ENCODE assay signal across 36 cellular contexts in genomic region chr16:66620419-66620775, GRCh38. TPM values are rescaled to one million over a fixed set of nuclear protein-coding genes. Genes with fewer than 3 reads are reported as not detected.
DNase-seq lines count a peak whose midpoint lies in the region; TF ChIP-seq lines count a peak whose summit lies in the region.
"Had no signal": no experiment of that assay in that cellular context is flagged by ENCODE, and none has a peak within 500 bp of the region (broad histone marks: within the 10 kb centered on the region; RNA-seq: fewer than 3 reads in every experiment).

No MANE protein-coding gene starts in this region.

- H3K36me3 ChIP-seq in left ventricle myocardium inferior: peaks cover 11% of the 10 kb centered on the region
- peaks cover 13% of the 10 kb centered on the region for H3K36me3 ChIP-seq in WERI-Rb-1
- H3K36me3 ChIP-seq in mesendoderm (ENCODE audit: control insufficient read depth, insufficient read depth, low read length): no peaks in the 10 kb centered on the region
- H3K36me3 ChIP-seq in thyroid gland: peaks cover 16 to 24% of the 10 kb centered on the region in 2 donors
- H3K36me3 ChIP-seq: uterus had no signal

- intact Hi-C loops in cardiac septum (cut with DNase I) (no loop called here), left ventricle myocardium inferior (cut with micrococcal nuclease) (no loop called here), thyroid gland (cut with DNase I) (no loop called here)

- peak overlapping the region; percentile 31 for H2BK5ac ChIP-seq in mesendoderm (ENCODE audit: low read length)

- no peak for TF ChIP-seq CTCF in left ventricle myocardium inferior (IDR thresholded peaks at IDR 0.05; ENCODE audit: borderline replicate concordance)
- TF ChIP-seq CTCF in WERI-Rb-1 (IDR thresholded peaks at IDR 0.05; ENCODE audit: low read depth, low read length): no peak
- TF ChIP-seq CTCF in thyroid gland (IDR thresholded peaks at IDR 0.05): no peak

- no peak overlapping the region for H4K5ac ChIP-seq in mesendoderm (ENCODE audit: low read length)

- no peak overlapping the region for H3K4ac ChIP-seq in mesendoderm (ENCODE audit: low read depth, low read length)

- no peak overlapping the region for H2BK15ac ChIP-seq in mesendoderm (replicated peaks; ENCODE audit: low read depth)

- no peak overlapping the region for H3K18ac ChIP-seq in mesendoderm (ENCODE audit: low read length)

- no peak overlapping the region for H2AK5ac ChIP-seq in mesendoderm (ENCODE audit: low read length)

- H3K4me2 ChIP-seq in mesendoderm (ENCODE audit: low read length): no peak overlapping the region

- no peak for TF ChIP-seq POLR2A in thyroid gland (IDR thresholded peaks at IDR 0.05)

- H3K27me3 ChIP-seq in left ventricle myocardium inferior (ENCODE audit: low read depth) (no peaks in the 10 kb centered on the region), WERI-Rb-1 (ENCODE audit: insufficient read depth, low read depth, severe bottlenecking) (no peaks in the 10 kb centered on the region), mesendoderm (ENCODE audit: insufficient read depth, low read length, poor library complexity) (no peaks in the 10 kb centered on the region), thyroid gland (no peaks in the 10 kb centered on the region)
- H3K27me3 ChIP-seq: heart left ventricle, testis, uterus had no signal

- no peaks in the 10 kb centered on the region for H3K79me1 ChIP-seq in mesendoderm (ENCODE audit: low read length)

- H3K9me3 ChIP-seq in left ventricle myocardium inferior (replicated peaks): no peaks in the 10 kb centered on the region
- no peaks in the 10 kb centered on the region for H3K9me3 ChIP-seq in WERI-Rb-1 (ENCODE audit: severe bottlenecking)
- H3K9me3 ChIP-seq in thyroid gland: no peaks in the 10 kb centered on the region
- H3K9me3 ChIP-seq: heart left ventricle, testis, uterus had no signal

- WGBS in mesendoderm (ENCODE audit: extremely low coverage, insufficient coverage, low lambda C conversion rate): no CpG with 5 or more reads among the region's 8 CpGs
- 88 to 94% methylated on average over 8 of the region's 8 CpGs for WGBS in thyroid gland, 2 donors

- no peaks in the 10 kb centered on the region for H3K79me2 ChIP-seq in mesendoderm (ENCODE audit: control insufficient read depth, insufficient read depth, low read length)

- peak; percentile 65 for DNase-seq in cardiac septum (ENCODE audit: low spot score)
- DNase-seq in left ventricle myocardium inferior: no peak
- peak; percentile 53 for DNase-seq in WERI-Rb-1
- no peak for DNase-seq in mesendoderm
- DNase-seq in thyroid gland: no peak
- DNase-seq in T-helper 9 cell: no peak
- no peak for DNase-seq in COLO668 (lab: John Stamatoyannopoulos, UW; ENCODE audit: unreplicated experiment)
- DNase-seq in activated CD4-positive, CD25-positive, alpha-beta regulatory T cell (lab: John Stamatoyannopoulos, UW): no peak
- DNase-seq: activated CD4-positive, alpha-beta memory T cell treated with anti-CD3 and anti-CD28 coated beads, Interleukin-2, amount 10 ng/mL, durations not matched to agents 7 days and 5 days; activated CD8-positive, alpha-beta memory T cell treated with anti-CD3 and anti-CD28 coated beads, Interleukin-2, amount 50 U/mL, for 4 hours; activated naive CD4-positive, alpha-beta T cell treated with anti-CD3 and anti-CD28 coated beads, Interleukin-2, amount 50 U/mL, for 16 hours; AML-193; amygdala; CD4-positive, alpha-beta T cell; cortex of kidney; effector memory CD8-positive, alpha-beta T cell; foreskin melanocyte; heart left ventricle; KG1; MM.1S; NCI-H1105 treated with DMSO at 0.1 percent for 48 hours; NCI-H187 treated with DMSO at 0.1 percent for 48 hours; NCI-H510A treated with DMSO at 0.1 percent for 48 hours; PC-3; stimulated activated CD4-positive, alpha-beta T cell treated with anti-CD3 and anti-CD28 coated beads, Interleukin-1b, Interleukin-23, amount 100 ng/mL, for 48 hours; stimulated activated naive CD8-positive, alpha-beta T cell treated with anti-CD3 and anti-CD28 coated beads, Interleukin-15, Interleukin-2, amounts not matched to agents 100 U/mL and 50 U/mL, for 24 hours; T-helper 2 cell; testis; uterus had no signal

- H3K27ac ChIP-seq in left ventricle myocardium inferior (replicated peaks) (no peak overlapping the region), WERI-Rb-1 (0 out of 2 replicates have a peak overlapping the region, but pooled peaks have one; percentile 17), mesendoderm (ENCODE audit: low read depth, low read length) (peak overlapping the region; percentile 15), thyroid gland (no peak overlapping the region)
- H3K27ac ChIP-seq: testis, uterus had no signal

- H3K56ac ChIP-seq in mesendoderm (ENCODE audit: low read length): peak overlapping the region; percentile 44

- H3K4me1 ChIP-seq in left ventricle myocardium inferior (peaks cover 30% of the 10 kb centered on the region), mesendoderm (ENCODE audit: control insufficient read depth, low read depth, low read length) (peaks cover 24% of the 10 kb centered on the region), thyroid gland (peaks cover 14 to 44% of the 10 kb centered on the region in 2 donors)

- no peak overlapping the region for H4K8ac ChIP-seq in mesendoderm (ENCODE audit: low read depth, low read length)

- no peak overlapping the region for H3K9ac ChIP-seq in mesendoderm (ENCODE audit: low read length)

- H3K4me3 ChIP-seq in left ventricle myocardium inferior (no peak overlapping the region), WERI-Rb-1 (ENCODE audit: low read depth, low read length) (no peak overlapping the region), mesendoderm (ENCODE audit: low read length) (no peak overlapping the region), thyroid gland (replicated peaks in 1 of 3) (no peak overlapping the region)
- H3K4me3 ChIP-seq: heart left ventricle, testis, uterus had no signal

- H3K23ac ChIP-seq in mesendoderm (ENCODE audit: low read length): no peak overlapping the region

- H2BK120ac ChIP-seq in mesendoderm (ENCODE audit: low read depth, low read length): no peak overlapping the region

RNA-seq across cellular contexts. Expression of gene CMTM3, which starts 15.9 kb away (rescaled TPM):
- total RNA-seq in cardiac septum (10.4 TPM), left ventricle myocardium inferior (8.3 TPM), thyroid gland (10 to 100 TPM in 3 of 4 donors, 1 to 10 TPM in 1; 5.9 to 32.0 (median 21.3) TPM)
- polyA plus RNA-seq in mesendoderm (2013, experiment 1 of 2): 49.4 TPM
- 49.0 TPM for polyA plus RNA-seq in mesendoderm (2013, experiment 2 of 2)

RNA-seq across cellular contexts. Expression of gene CMTM2, which starts 41.1 kb away (rescaled TPM):
- total RNA-seq in cardiac septum: 1.3 TPM
- not detected for total RNA-seq in left ventricle myocardium inferior
- polyA plus RNA-seq in mesendoderm (2013, experiment 1 of 2): not detected
- polyA plus RNA-seq in mesendoderm (2013, experiment 2 of 2): not detected
- 1 to 10 TPM in 1 of 4 donors, under 1 TPM in 1, not detected in 2; 0.67 to 1.1 TPM for total RNA-seq in thyroid gland
- total RNA-seq: CD4-positive, alpha-beta T cell; Daoy; esophagus mucosa; H1; HT1080; osteocyte; PC-3; renal cortical epithelial cell had no signal
- polyA plus RNA-seq: H1, heart left ventricle, keratinocyte had no signal

RNA-seq across cellular contexts. Expression of gene CMTM1, which starts 54.2 kb away (rescaled TPM):
- total RNA-seq in cardiac septum (1.3 TPM), left ventricle myocardium inferior (1.0 TPM), thyroid gland (1 to 10 TPM in 1 of 4 donors, not detected in 3; 3.8 TPM)
- polyA plus RNA-seq in mesendoderm (2013, experiment 1 of 2): 0.53 TPM
- polyA plus RNA-seq in mesendoderm (2013, experiment 2 of 2): 0.46 TPM

Comparison
In these comparisons a context has a peak if more than half of its experiments do, and no peak if none do; other contexts are left out.
1. DNase-seq: peak in cardiac septum (single experiment) and WERI-Rb-1 (single experiment); none in left ventricle myocardium inferior (single experiment), mesendoderm (single experiment), thyroid gland (0 of 2), T-helper 9 cell (single experiment), COLO668 (single experiment) and activated CD4-positive, CD25-positive, alpha-beta regulatory T cell (0 of 4).
2. H3K27ac ChIP-seq: peak in WERI-Rb-1 (single experiment) and mesendoderm (single experiment); none in left ventricle myocardium inferior (single experiment) and thyroid gland (0 of 3).